ENCODE assay signal across 8 cellular contexts in the genomic region with DNA sequence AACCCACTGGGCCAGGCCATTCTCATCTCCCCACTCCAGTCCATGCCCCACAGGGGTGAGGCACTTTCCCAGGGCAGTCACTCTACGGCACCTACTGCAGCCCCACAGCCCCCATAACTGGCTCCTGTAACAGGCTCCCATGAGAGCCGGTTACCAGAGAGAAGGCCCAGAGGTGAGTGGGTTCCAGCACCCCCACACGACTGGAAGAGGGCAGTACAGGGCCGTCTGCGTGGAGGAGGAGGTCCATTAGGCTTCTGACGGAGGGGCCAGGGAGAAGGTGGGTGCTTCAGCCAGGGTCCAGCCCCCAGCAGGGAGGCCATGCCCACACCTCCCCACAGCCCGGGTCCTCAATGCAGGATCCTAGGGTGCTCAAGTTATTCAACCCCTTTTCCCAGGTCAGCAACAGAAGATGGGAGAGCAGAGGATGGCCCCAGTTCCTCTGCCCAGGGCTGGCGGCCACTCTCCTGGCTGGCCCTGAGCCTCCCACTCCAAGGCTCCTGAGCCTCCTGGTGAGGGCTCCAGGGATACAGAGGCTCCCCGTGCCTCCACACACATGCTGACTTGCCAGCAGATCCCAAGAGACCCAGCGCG. TPM values are rescaled to one million over a fixed set of nuclear protein-coding genes. Genes with fewer than 3 reads are reported as not detected.
DNase-seq lines count a peak whose midpoint lies in the region; ATAC-seq, FAIRE-seq and TF ChIP-seq lines count a peak whose summit lies in the region.

No MANE protein-coding gene starts in this region.

- CTCF ChIA-PET in activated naive CD4-positive, alpha-beta T cell treated with anti-CD3 and anti-CD28 coated beads, Interleukin-2, amount 10 ng/mL, durations not matched to agents 7 days and 5 days (lab: Charles Lee), result interaction anchor here (1.1 to 1.3 kb wide), 3 partner anchors 66 to 323 kb away, joined by 3 to 12 read pairs (median 7); partner anchors contain the start of gene AURKAIP1

- H3K36me3 Mint-ChIP-seq in activated naive CD4-positive, alpha-beta T cell treated with anti-CD3 and anti-CD28 coated beads, Interleukin-2, amount 10 ng/mL, durations not matched to agents 7 days and 5 days, result peaks cover 3% of the 10 kb centered on the region
- no peaks in the 10 kb centered on the region for H3K36me3 Mint-ChIP-seq in T-helper 17 cell (ENCODE audit: low read depth)
- H3K36me3 Mint-ChIP-seq in stimulated activated naive CD8-positive, alpha-beta T cell treated with anti-CD3 and anti-CD28 coated beads, Interleukin-15, Interleukin-2, amounts not matched to agents 100 ng/mL and 50 ng/mL, for 24 hours (ENCODE audit: low read depth), result no peaks in the 10 kb centered on the region

- ATAC-seq in T-helper 17 cell (no peak), GM18861 (IDR thresholded peaks at IDR 0.05; ENCODE audit: unreplicated experiment) (no peak)

- H3K9me3 ChIP-seq in T-helper 17 cell (ENCODE audit: control insufficient read depth, low read length, poor library complexity, severe bottlenecking), result no peaks in the 10 kb centered on the region

- H3K9me3 Mint-ChIP-seq in activated naive CD4-positive, alpha-beta T cell treated with anti-CD3 and anti-CD28 coated beads, Interleukin-2, amount 10 ng/mL, durations not matched to agents 7 days and 5 days, result no peaks in the 10 kb centered on the region
- no peaks in the 10 kb centered on the region for H3K9me3 Mint-ChIP-seq in stimulated activated naive CD8-positive, alpha-beta T cell treated with anti-CD3 and anti-CD28 coated beads, Interleukin-15, Interleukin-2, amounts not matched to agents 100 ng/mL and 50 ng/mL, for 24 hours

- H3K27me3 Mint-ChIP-seq in activated naive CD4-positive, alpha-beta T cell treated with anti-CD3 and anti-CD28 coated beads, Interleukin-2, amount 10 ng/mL, durations not matched to agents 7 days and 5 days, result no peaks in the 10 kb centered on the region
- no peaks in the 10 kb centered on the region for H3K27me3 Mint-ChIP-seq in T-helper 17 cell
- no peaks in the 10 kb centered on the region for H3K27me3 Mint-ChIP-seq in stimulated activated naive CD8-positive, alpha-beta T cell treated with anti-CD3 and anti-CD28 coated beads, Interleukin-15, Interleukin-2, amounts not matched to agents 100 ng/mL and 50 ng/mL, for 24 hours

- peaks cover 26% of the 10 kb centered on the region for H3K4me1 Mint-ChIP-seq in activated naive CD4-positive, alpha-beta T cell treated with anti-CD3 and anti-CD28 coated beads, Interleukin-2, amount 10 ng/mL, durations not matched to agents 7 days and 5 days
- peaks cover 17% of the 10 kb centered on the region for H3K4me1 Mint-ChIP-seq in T-helper 17 cell
- peaks cover 19% of the 10 kb centered on the region for H3K4me1 Mint-ChIP-seq in stimulated activated naive CD8-positive, alpha-beta T cell treated with anti-CD3 and anti-CD28 coated beads, Interleukin-15, Interleukin-2, amounts not matched to agents 100 ng/mL and 50 ng/mL, for 24 hours (ENCODE audit: low read depth)

- peak overlapping the region; percentile 89 for H3K4me3 Mint-ChIP-seq in activated naive CD4-positive, alpha-beta T cell treated with anti-CD3 and anti-CD28 coated beads, Interleukin-2, amount 10 ng/mL, durations not matched to agents 7 days and 5 days
- H3K4me3 Mint-ChIP-seq in T-helper 17 cell, result peak overlapping the region; percentile 90
- H3K4me3 Mint-ChIP-seq in stimulated activated naive CD8-positive, alpha-beta T cell treated with anti-CD3 and anti-CD28 coated beads, Interleukin-15, Interleukin-2, amounts not matched to agents 100 ng/mL and 50 ng/mL, for 24 hours, result peak overlapping the region; percentile 86

- no peak for FAIRE-seq in urothelium cell line (lab: Jason Lieb, UNC)

- TF ChIP-seq CTCF in fibroblast of villous mesenchyme (IDR thresholded peaks at IDR 0.05; ENCODE audit: insufficient read depth, low read depth, low read length), result peak; percentile 28

- peak overlapping the region; percentile 93 for H3K27ac Mint-ChIP-seq in activated naive CD4-positive, alpha-beta T cell treated with anti-CD3 and anti-CD28 coated beads, Interleukin-2, amount 10 ng/mL, durations not matched to agents 7 days and 5 days
- peak overlapping the region; percentile 16 for H3K27ac Mint-ChIP-seq in T-helper 17 cell
- peak overlapping the region; percentile 59 for H3K27ac Mint-ChIP-seq in stimulated activated naive CD8-positive, alpha-beta T cell treated with anti-CD3 and anti-CD28 coated beads, Interleukin-15, Interleukin-2, amounts not matched to agents 100 ng/mL and 50 ng/mL, for 24 hours

- peak; percentile 52 for DNase-seq in activated naive CD4-positive, alpha-beta T cell treated with anti-CD3 and anti-CD28 coated beads, Interleukin-2, amount 10 ng/mL, durations not matched to agents 7 days and 5 days
- DNase-seq in activated naive CD4-positive, alpha-beta T cell (lab: John Stamatoyannopoulos, UW), result no peak
- DNase-seq in T-helper 17 cell (no peak), fibroblast of villous mesenchyme (ENCODE audit: low read depth) (no peak), urothelium cell line (ENCODE audit: low spot score) (no peak), NCI-H2227 (lab: John Stamatoyannopoulos, UW; ENCODE audit: unreplicated experiment) (no peak)

- H3K4me3 ChIP-seq in fibroblast of villous mesenchyme (ENCODE audit: low read depth, low read length), result peak overlapping the region; percentile 76

RNA-seq across cellular contexts. Expression of gene ACAP3, which starts 1.6 kb away (rescaled TPM):
- total RNA-seq in T-helper 17 cell (10 to 100 TPM; 63.5 to 66.2 TPM), fibroblast of villous mesenchyme (43.2 and 54.8 TPM in 2 replicates)

RNA-seq across cellular contexts. Expression of gene PUSL1, which starts 2.2 kb away (rescaled TPM):
- total RNA-seq in T-helper 17 cell, result 10 to 100 TPM; 10.6 to 14.9 TPM
- total RNA-seq in fibroblast of villous mesenchyme, result 25.0 and 36.7 TPM in 2 replicates

RNA-seq across cellular contexts. Expression of gene INTS11, which starts 18.3 kb away (rescaled TPM):
- 100 to 1,000 TPM; 130 to 132 TPM for total RNA-seq in T-helper 17 cell
- 57.9 and 61.2 TPM in 2 replicates for total RNA-seq in fibroblast of villous mesenchyme

RNA-seq across cellular contexts. Expression of gene CPTP, which starts 18.4 kb away (rescaled TPM):
- total RNA-seq in T-helper 17 cell (10 to 100 TPM; 14.3 to 15.7 TPM), fibroblast of villous mesenchyme (11.7 and 13.2 TPM in 2 replicates)

RNA-seq across cellular contexts. Expression of gene TAS1R3, which starts 24.9 kb away (rescaled TPM):
- total RNA-seq in T-helper 17 cell (under 1 TPM; 0.72 to 0.96 TPM), fibroblast of villous mesenchyme (under 0.01 TPM in 2 replicates)

Comparison
In these comparisons a context has a peak if more than half of its experiments do, and no peak if none do; other contexts are left out.
1. H3K27ac Mint-ChIP-seq: peak in every context shown above with its lines; median percentile 93 in activated naive CD4-positive, alpha-beta T cell treated with anti-CD3 and anti-CD28 coated beads, Interleukin-2, amount 10 ng/mL, durations not matched to agents 7 days and 5 days; 59 in stimulated activated naive CD8-positive, alpha-beta T cell treated with anti-CD3 and anti-CD28 coated beads, Interleukin-15, Interleukin-2, amounts not matched to agents 100 ng/mL and 50 ng/mL, for 24 hours; 16 in T-helper 17 cell.